12 cellular contexts compared by ENCODE assay signal in genomic region chr9:99127372-99128132, GRCh38. TPM values are rescaled to one million over a fixed set of nuclear protein-coding genes. Genes with fewer than 3 reads are reported as not detected.
DNase-seq lines count a peak whose midpoint lies in the region; ATAC-seq and TF ChIP-seq lines count a peak whose summit lies in the region.
"Had no signal": no experiment of that assay in that cellular context is flagged by ENCODE, and none has a peak within 500 bp of the region (broad histone marks: within the 10 kb centered on the region; RNA-seq: fewer than 3 reads in every experiment).

No MANE protein-coding gene starts in this region.

- H3K36me3 ChIP-seq in RWPE2 (ENCODE audit: low read depth): peaks cover 7% of the 10 kb centered on the region; the same call in 1 of the 2 replicates

- H3K4me3 ChIP-seq in RWPE2 (ENCODE audit: severe bottlenecking): no peak overlapping the region
- H3K4me3 ChIP-seq: dorsolateral prefrontal cortex had no signal

- H3K27me3 Mint-ChIP-seq in CD4-positive, alpha-beta T cell: no peaks in the 10 kb centered on the region

- no peak overlapping the region for H3K27ac ChIP-seq in CD4-positive, alpha-beta T cell (ENCODE audit: low read depth, low read length)
- H3K27ac ChIP-seq in RWPE2 (ENCODE audit: poor library complexity, severe bottlenecking): peak overlapping the region; percentile 90
- H3K27ac ChIP-seq: dorsolateral prefrontal cortex, WERI-Rb-1 had no signal

- peaks cover 94% of the 10 kb centered on the region for H3K4me1 Mint-ChIP-seq in CD4-positive, alpha-beta T cell (ENCODE audit: low read depth)

- no peak for TF ChIP-seq CTCF in CD4-positive, alpha-beta T cell (IDR thresholded peaks at IDR 0.05)
- no peak for TF ChIP-seq CTCF in RWPE2 (IDR thresholded peaks at IDR 0.05; ENCODE audit: poor library complexity, severe bottlenecking)

- CTCF ChIA-PET in CD4-positive, alpha-beta T cell (lab: Charles Lee): interaction anchor here (2.4 kb wide), 1 partner anchor 13 kb away, joined by 9 read pairs; no protein-coding TSS in a partner anchor

- H3K36me3 Mint-ChIP-seq in CD4-positive, alpha-beta T cell (ENCODE audit: low read depth): peaks cover 20% of the 10 kb centered on the region

- H3K27ac Mint-ChIP-seq in CD4-positive, alpha-beta T cell: peak overlapping the region; percentile 58

- no peaks in the 10 kb centered on the region for H3K9me3 Mint-ChIP-seq in CD4-positive, alpha-beta T cell

- intact Hi-C loops in CD4-positive, alpha-beta T cell (cut with DNase I, micrococcal nuclease): no loop called here

- POLR2A ChIA-PET in CD4-positive, alpha-beta T cell (lab: Charles Lee): interaction anchor here (0.7 to 1.8 kb wide), 5 partner anchors 8 to 69 kb away, joined by 4 to 9 read pairs (median 6); partner anchors contain the start of gene TGFBR1

- no peak for DNase-seq in CD4-positive, alpha-beta T cell
- no peak for DNase-seq in RWPE2 (ENCODE audit: low spot score)
- peak; percentile 60 for DNase-seq in fibroblast of peridontal ligament (ENCODE audit: extremely low read depth)
- DNase-seq in NCI-H2196 treated with DMSO at 0.1 percent for 48 hours (lab: John Stamatoyannopoulos, UW; ENCODE audit: unreplicated experiment): no peak
- no peak for DNase-seq in NCI-H187 treated with DMSO at 0.1 percent for 48 hours (lab: John Stamatoyannopoulos, UW)
- DNase-seq: DMS153, dorsolateral prefrontal cortex, NCI-H69, WERI-Rb-1 had no signal

- H3K4me1 ChIP-seq in RWPE2 (ENCODE audit: insufficient read depth, poor library complexity, severe bottlenecking): peaks cover 53% of the 10 kb centered on the region

- H3K4me3 Mint-ChIP-seq in CD4-positive, alpha-beta T cell: peak overlapping the region; percentile 32

- no peak for ATAC-seq in CD4-positive, alpha-beta T cell (ENCODE audit: poor library complexity)
- ATAC-seq in GM19455 (IDR thresholded peaks at IDR 0.05; ENCODE audit: unreplicated experiment) (peak; percentile 48), RWPE2 (ENCODE audit: low read depth) (peak; percentile 87), HG03025 (IDR thresholded peaks at IDR 0.05; ENCODE audit: low FRiP score, unreplicated experiment) (no peak), GM21528 (IDR thresholded peaks at IDR 0.05; ENCODE audit: low FRiP score, unreplicated experiment) (no peak)

- no peaks in the 10 kb centered on the region for H3K9me3 ChIP-seq in CD4-positive, alpha-beta T cell (ENCODE audit: control insufficient read depth, low read length)
- no peaks in the 10 kb centered on the region for H3K9me3 ChIP-seq in RWPE2 (ENCODE audit: severe bottlenecking)

- no peaks in the 10 kb centered on the region for H3K27me3 ChIP-seq in CD4-positive, alpha-beta T cell (ENCODE audit: control insufficient read depth, insufficient read depth, low read length)
- H3K27me3 ChIP-seq in RWPE2 (ENCODE audit: insufficient read depth, poor library complexity, severe bottlenecking): no peaks in the 10 kb centered on the region
- H3K27me3 ChIP-seq: dorsolateral prefrontal cortex had no signal

RNA-seq across cellular contexts. Expression of gene TGFBR1, which starts 22.6 kb away (rescaled TPM):
- 10 to 100 TPM; 12.9 to 14.6 TPM for total RNA-seq in CD4-positive, alpha-beta T cell

Comparison
In these comparisons a context has a peak if more than half of its experiments do, and no peak if none do; other contexts are left out.
1. ATAC-seq: peak in GM19455 (single experiment) and RWPE2 (single experiment); none in CD4-positive, alpha-beta T cell (single experiment), HG03025 (single experiment) and GM21528 (single experiment).